29 cellular contexts compared by ENCODE assay signal in genomic region chr1:152007047-152007446, GRCh38.
"Had no signal": no experiment of that assay in that cellular context is flagged by ENCODE, and none has a peak within 500 bp of the region (broad histone marks: within the 10 kb centered on the region; RNA-seq: fewer than 3 reads in every experiment).

No MANE protein-coding gene starts in this region.

- DNase-seq: colonic mucosa; effector CD8-positive, alpha-beta T cell; endodermal cell; foreskin fibroblast; gastrocnemius medialis; head of caudate nucleus; kidney; mesenchymal stem cell; midbrain; naive thymus-derived CD4-positive, alpha-beta T cell; stimulated activated CD4-positive, alpha-beta T cell treated with anti-CD3 and anti-CD28 coated beads, Interleukin-12 subunit alpha, Interleukin-12 subunit beta, amount 100 ng/mL, for 4 hours; stimulated activated CD4-positive, alpha-beta T cell treated with anti-CD3 and anti-CD28 coated beads, Interleukin-1b, Interleukin-23, amount 100 ng/mL, for 48 hours; stimulated activated CD4-positive, alpha-beta T cell treated with anti-CD3 and anti-CD28 coated beads, Interleukin-4, amount 100 ng/mL, for 1 hour; stimulated activated CD8-positive, alpha-beta memory T cell treated with anti-CD3 and anti-CD28 coated beads, Interleukin-4, amount 100 ng/mL, for 48 hours; stimulated activated naive CD4-positive, alpha-beta T cell treated with Interleukin-2 at 50 U/mL for 16 hours; trophoblast cell had no signal

- H3K36me3 ChIP-seq: colonic mucosa, gastrocnemius medialis, neural progenitor cell, suprapubic skin, vagina had no signal

- H3K27ac Mint-ChIP-seq: dendritic cell treated with granulocyte-macrophage colony-stimulating factor and Interleukin-4, amounts not matched to agents 40 ng/mL and 50 ng/mL, for 4 days; endodermal cell; nephron; neural progenitor cell; progenitor cell of endocrine pancreas had no signal

- H3K9me3 ChIP-seq: colonic mucosa, gastrocnemius medialis, suprapubic skin, vagina had no signal

- H3K9ac ChIP-seq: neural progenitor cell, parathyroid adenoma had no signal

- H3K79me2 ChIP-seq: parathyroid adenoma had no signal

- H3K27ac ChIP-seq: colonic mucosa, epithelial cell of prostate, gastrocnemius medialis, neural progenitor cell, parathyroid adenoma, suprapubic skin, vagina had no signal

- H3K9me3 Mint-ChIP-seq: endodermal cell; naive thymus-derived CD4-positive, alpha-beta T cell; nephron; neural progenitor cell had no signal

- H3K4me1 ChIP-seq: colonic mucosa, gastrocnemius medialis, neural progenitor cell, parathyroid adenoma had no signal

- H3K36me3 Mint-ChIP-seq: naive thymus-derived CD4-positive, alpha-beta T cell; neural progenitor cell had no signal

- ATAC-seq: esophagus mucosa; gastrocnemius medialis; left lobe of liver; naive thymus-derived CD4-positive, alpha-beta T cell; sciatic nerve had no signal

- H3K4me3 Mint-ChIP-seq: dendritic cell treated with granulocyte-macrophage colony-stimulating factor and Interleukin-4, amounts not matched to agents 40 ng/mL and 50 ng/mL, for 4 days; endodermal cell; naive thymus-derived CD4-positive, alpha-beta T cell; nephron; neural progenitor cell had no signal

- H3K4me2 ChIP-seq: neural progenitor cell, smooth muscle cell had no signal

- H2AFZ ChIP-seq: neural progenitor cell, parathyroid adenoma had no signal

- FAIRE-seq: kidney had no signal

- H3K27me3 ChIP-seq: colonic mucosa, suprapubic skin, vagina had no signal

- H3K4me3 ChIP-seq: colonic mucosa, gastrocnemius medialis, lung, neural progenitor cell, smooth muscle cell, suprapubic skin, vagina had no signal
